In the genomic region with DNA sequence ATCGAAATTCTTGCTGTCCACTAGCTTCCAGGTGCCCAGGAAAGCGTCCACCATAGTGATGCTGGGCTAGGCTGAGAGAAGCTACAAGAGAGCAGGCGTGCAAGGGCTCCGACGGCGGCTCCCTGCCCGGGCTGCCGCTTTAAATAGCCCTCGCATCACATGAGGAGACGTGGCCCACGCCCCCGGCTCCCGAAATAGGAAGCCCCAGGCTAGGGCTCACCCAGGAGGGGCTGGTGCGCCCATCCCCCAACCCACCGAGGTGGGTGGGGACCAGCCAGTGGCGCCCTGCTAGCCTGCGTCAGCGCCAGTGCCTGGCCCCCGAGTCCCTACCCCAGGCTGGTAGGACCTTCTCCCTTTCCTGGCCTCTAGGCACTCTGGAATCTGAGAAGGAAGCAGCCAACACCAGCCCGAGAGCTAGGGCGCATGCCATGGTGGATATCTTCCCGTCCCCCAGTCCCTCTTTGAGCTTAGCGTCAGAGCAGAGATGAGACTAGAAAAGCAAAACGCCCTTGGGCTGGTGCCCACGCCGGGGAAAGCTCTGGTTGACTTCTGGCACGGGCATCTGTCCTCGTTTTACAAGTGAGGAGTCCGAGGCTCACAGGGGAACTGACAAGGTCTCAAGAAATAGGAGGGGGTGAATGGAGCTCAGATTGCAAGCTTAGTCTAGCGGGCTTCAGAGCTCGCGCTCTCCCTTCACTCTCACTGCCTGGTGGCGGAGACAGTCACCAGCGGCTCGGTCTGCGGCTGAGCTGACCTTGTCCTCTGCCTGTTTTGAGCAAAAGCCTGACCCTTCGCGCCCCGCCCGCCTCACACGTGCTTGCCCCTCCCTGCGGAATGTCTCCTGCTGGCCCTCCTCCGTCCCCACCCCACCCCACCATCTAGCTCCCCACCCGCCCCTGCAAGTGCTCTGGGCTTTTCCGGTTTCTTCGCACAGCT, we compare ENCODE assay signal across 8 cellular contexts. TPM values are rescaled to one million over a fixed set of nuclear protein-coding genes. Genes with fewer than 3 reads are reported as not detected.
DNase-seq lines count a peak whose midpoint lies in the region; ATAC-seq lines count a peak whose summit lies in the region.

A gene (minus strand): TSS at position 116 of the 936 bp plus-strand sequence. CDS start 62 bp downstream, at position 54.

- H3K9ac ChIP-seq in adipocyte (ENCODE audit: low read length), result peak within 1 kb of the TSS; percentile 92

- DNase-seq in NCI-H1417 (lab: John Stamatoyannopoulos, UW), result peak; percentile 12 to 52 (median 26)
- no peak for DNase-seq in NCI-H1417 treated with DMSO at 0.1 percent for 48 hours (lab: John Stamatoyannopoulos, UW)
- DNase-seq in NCI-H2227 treated with DMSO at 0.1 percent for 48 hours (lab: John Stamatoyannopoulos, UW), result peak; percentile 83
- DNase-seq in adipocyte (ENCODE audit: low read depth), result peak; percentile 80
- peak; percentile 91 for DNase-seq in Right ventricle myocardium superior

- H3K4me1 ChIP-seq in adipocyte (ENCODE audit: control insufficient read depth, insufficient read depth, low read length) (peaks cover 68% of the 10 kb centered on the region), neuron (ENCODE audit: insufficient read depth, low read length) (peaks cover 45% of the 10 kb centered on the region)

- ATAC-seq in Right ventricle myocardium superior (ENCODE audit: poor library complexity), result peak; percentile 76
- no peak for ATAC-seq in GM19463 (IDR thresholded peaks at IDR 0.05; ENCODE audit: unreplicated experiment)
- no peak for ATAC-seq in GM18498 (IDR thresholded peaks at IDR 0.05; ENCODE audit: unreplicated experiment)

- peak within 1 kb of the TSS; percentile 71 for H2AFZ ChIP-seq in neuron (ENCODE audit: low read depth, low read length)

- H3K27me3 ChIP-seq in adipocyte (replicated peaks; ENCODE audit: control insufficient read depth, insufficient read depth, low read length) (no peaks in the 10 kb centered on the region), neuron (ENCODE audit: insufficient read depth, low read length) (no peaks in the 10 kb centered on the region)

- H3K9me3 ChIP-seq in adipocyte (ENCODE audit: control insufficient read depth, low read length) (no peaks in the 10 kb centered on the region), neuron (ENCODE audit: low read length) (no peaks in the 10 kb centered on the region)

- H3K4me3 ChIP-seq in adipocyte (ENCODE audit: low read length) (peak within 1 kb of the TSS; percentile 82), neuron (ENCODE audit: low read length) (peak within 1 kb of the TSS; percentile 51)

- intact Hi-C loops in Right ventricle myocardium superior (cut with DNase I), result no loop called here

- H3K36me3 ChIP-seq in adipocyte (ENCODE audit: control insufficient read depth, insufficient read depth, low read length, severe bottlenecking) (peaks cover 11% of the 10 kb centered on the region), neuron (ENCODE audit: insufficient read depth, low read length) (no peaks in the 10 kb centered on the region)

RNA-seq across cellular contexts. Expression of the gene that starts here (rescaled TPM):
- total RNA-seq in Right ventricle myocardium superior, result 4,881 TPM
